8 cellular contexts compared by ENCODE assay signal in the genomic region with DNA sequence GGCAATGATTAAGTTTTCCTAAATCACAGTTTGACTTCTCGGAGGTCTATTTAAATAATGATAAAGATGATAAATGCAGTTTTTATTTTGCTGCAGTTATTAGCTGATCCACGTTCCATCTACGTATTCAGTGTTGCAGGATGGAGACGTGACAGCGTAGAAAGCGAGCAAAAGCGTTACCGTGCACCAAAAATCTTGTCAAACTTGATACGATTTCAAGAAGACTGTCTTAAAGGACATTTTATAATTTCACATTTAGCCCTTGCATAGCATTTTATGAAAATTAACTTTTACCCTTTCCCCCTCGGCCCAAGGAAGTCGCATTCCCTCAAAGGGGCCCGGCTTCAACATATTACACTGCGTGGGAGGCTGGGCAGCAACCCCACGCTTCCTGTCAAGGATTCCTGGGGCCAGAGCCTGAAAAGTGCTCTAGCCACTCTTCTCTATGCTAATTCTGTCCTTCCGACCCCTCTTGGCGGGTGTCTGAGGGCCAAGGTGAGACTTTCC. TPM values are rescaled to one million over a fixed set of nuclear protein-coding genes. Genes with fewer than 3 reads are reported as not detected.
DNase-seq lines count a peak whose midpoint lies in the region; ATAC-seq lines count a peak whose summit lies in the region.

No MANE protein-coding gene starts in this region.

- DNase-seq in iPS-NIHi11 (ENCODE audit: low spot score) (peak; percentile 12), substantia nigra (lab: John Stamatoyannopoulos, UW) (no peak), activated gamma-delta T cell treated with Interleukin-2 at 50 U/mL for 16 hours (no peak), globus pallidus (ENCODE audit: low spot score) (no peak), ecto neural progenitor cell (ENCODE audit: low spot score) (no peak)

- peak; percentile 3 for ATAC-seq in HG03342 (IDR thresholded peaks at IDR 0.05; ENCODE audit: unreplicated experiment)
- ATAC-seq in HG03565 (IDR thresholded peaks at IDR 0.05; ENCODE audit: unreplicated experiment), result no peak

- 18 to 46% (median 42%) methylated on average over 16 of the region's 16 CpGs for WGBS in adipose tissue, 3 donors

- peak overlapping the region; percentile 79 for H3K27ac ChIP-seq in adipose tissue (ENCODE audit: low read depth, low read length)
- H3K27ac ChIP-seq in substantia nigra (ENCODE audit: low read depth, low read length, poor library complexity, severe bottlenecking), result peak overlapping the region; percentile 95

RNA-seq across cellular contexts. Expression of gene PURA, which starts 7.1 kb away (rescaled TPM):
- 10 to 100 TPM in 1 of 3 donors, 1 to 10 TPM in 2; 2.5 to 10.2 (median 3.9) TPM for polyA plus RNA-seq in adipose tissue

RNA-seq across cellular contexts. Expression of gene IGIP, which starts 18.9 kb away (rescaled TPM):
- 10 to 100 TPM in 1 of 3 donors, 1 to 10 TPM in 2; 3.3 to 17.4 (median 3.6) TPM for polyA plus RNA-seq in adipose tissue
